In the genomic region with DNA sequence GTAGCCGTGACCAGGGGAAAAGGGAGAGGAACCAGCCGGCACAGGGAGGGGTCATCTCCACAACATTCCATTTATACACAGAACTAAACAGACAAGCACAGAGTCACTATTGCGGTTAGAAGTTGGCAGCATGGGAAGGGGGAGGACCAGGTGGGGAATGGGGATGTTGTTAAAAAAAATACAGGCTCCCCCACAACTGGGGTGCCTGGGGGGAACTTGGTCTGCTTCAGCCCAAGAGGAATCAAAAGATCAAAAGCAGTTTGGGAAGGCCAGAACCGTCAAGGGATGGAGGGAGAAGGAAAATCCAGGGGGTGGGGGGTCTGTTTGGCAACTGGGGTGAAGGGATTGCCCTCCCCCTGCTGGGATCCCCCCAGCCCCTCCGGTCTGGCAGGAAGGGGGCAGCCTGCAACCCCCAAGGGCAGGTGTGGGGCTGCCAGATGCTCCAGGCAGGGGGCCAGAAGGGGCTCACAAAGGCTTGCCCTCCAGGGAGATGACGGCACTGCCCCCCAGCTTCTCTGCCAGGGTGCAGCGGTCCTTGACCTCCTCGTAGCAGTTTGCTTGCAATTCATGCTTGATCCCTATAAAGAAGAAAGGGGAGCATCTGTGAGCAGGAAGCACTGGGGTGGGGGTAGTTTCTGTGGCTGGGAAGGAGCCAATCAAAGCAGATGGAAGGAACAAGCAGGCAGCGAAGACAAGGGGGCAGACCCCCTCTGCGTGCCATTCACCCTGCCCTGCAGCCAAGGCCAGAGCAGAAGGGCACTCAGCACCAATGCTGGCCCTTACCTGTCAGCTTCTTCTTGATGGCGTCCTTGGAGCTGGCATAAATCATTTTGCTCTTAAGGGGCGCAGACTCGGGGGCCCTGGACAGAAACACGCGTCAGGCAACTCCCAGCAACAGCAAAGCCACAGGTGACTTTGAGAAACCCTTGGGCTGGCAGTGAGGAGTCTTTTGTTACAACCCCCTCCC, we compare ENCODE assay signal across 1 cellular context.
TF ChIP-seq lines count a peak whose summit lies in the region.

No MANE protein-coding gene starts in this region.

TF ChIP-seq in GM12878, 131 proteins besides CTCF, POLR2A, EP300 and RAD21:
- TF ChIP-seq, protein P1, sequence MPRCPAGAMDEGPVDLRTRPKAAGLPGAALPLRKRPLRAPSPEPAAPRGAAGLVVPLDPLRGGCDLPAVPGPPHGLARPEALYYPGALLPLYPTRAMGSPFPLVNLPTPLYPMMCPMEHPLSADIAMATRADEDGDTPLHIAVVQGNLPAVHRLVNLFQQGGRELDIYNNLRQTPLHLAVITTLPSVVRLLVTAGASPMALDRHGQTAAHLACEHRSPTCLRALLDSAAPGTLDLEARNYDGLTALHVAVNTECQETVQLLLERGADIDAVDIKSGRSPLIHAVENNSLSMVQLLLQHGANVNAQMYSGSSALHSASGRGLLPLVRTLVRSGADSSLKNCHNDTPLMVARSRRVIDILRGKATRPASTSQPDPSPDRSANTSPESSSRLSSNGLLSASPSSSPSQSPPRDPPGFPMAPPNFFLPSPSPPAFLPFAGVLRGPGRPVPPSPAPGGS (IDR thresholded peaks at IDR 0.05; ENCODE audit: borderline replicate concordance, insufficient read depth, low read depth, low read length, poor library complexity, severe bottlenecking): no peak
- peak; percentile 34; the same call in 1 of the 2 replicates for TF ChIP-seq POLR2AphosphoS5 (IDR thresholded peaks at IDR 0.05; ENCODE audit: low read length)
